28 cellular contexts compared by ENCODE assay signal in the genomic region with DNA sequence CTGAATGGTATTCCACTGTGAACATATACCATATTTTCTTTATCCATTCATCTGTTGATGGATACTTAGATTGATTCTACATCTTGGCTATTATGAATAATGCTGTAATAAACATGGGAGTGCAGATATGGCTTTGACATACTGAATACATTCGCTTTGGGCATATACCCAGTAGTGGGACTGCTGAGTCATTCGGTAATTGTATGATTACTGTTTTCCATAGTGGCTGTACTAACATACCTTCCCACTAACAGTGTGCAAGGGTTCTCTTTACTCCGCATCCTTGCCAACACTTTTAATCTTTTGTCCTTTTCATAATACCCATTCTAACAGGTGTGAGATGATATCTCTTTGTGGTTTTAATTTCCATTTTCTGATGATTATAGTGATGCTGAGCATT.
"Had no signal": no experiment of that assay in that cellular context is flagged by ENCODE, and none has a peak within 500 bp of the region (broad histone marks: within the 10 kb centered on the region; RNA-seq: fewer than 3 reads in every experiment).

No MANE protein-coding gene starts in this region.

- H3K27me3 Mint-ChIP-seq: activated B cell treated with CpG ODN at 0.5 μM for 24 hours; activated naive CD8-positive, alpha-beta T cell treated with anti-CD3 and anti-CD28 coated beads, Interleukin-2, amount 10 ng/mL, durations not matched to agents 7 days and 5 days; dendritic cell treated with granulocyte-macrophage colony-stimulating factor and Interleukin-4, amounts not matched to agents 40 ng/mL and 50 ng/mL, for 4 days had no signal

- ATAC-seq: esophagus mucosa, SK-N-SH treated with all-trans-retinoic acid at 6 μM for 48 hours, T-helper 17 cell had no signal

- H3K27ac Mint-ChIP-seq: activated B cell treated with CpG ODN at 0.5 μM for 24 hours; activated CD4-positive, alpha-beta T cell treated with anti-CD3 and anti-CD28 coated beads, Interleukin-2, amount 10 ng/mL, durations not matched to agents 7 days and 5 days; activated naive CD8-positive, alpha-beta T cell treated with anti-CD3 and anti-CD28 coated beads, Interleukin-2, amount 10 ng/mL, durations not matched to agents 7 days and 5 days; activated T-helper 1 cell treated with anti-CD3 and anti-CD28 coated beads, Interleukin-12 subunit alpha, Interleukin-12 subunit beta, Interleukin-2, Interleukin-4 antibody, amounts not matched to agents 30 ng/mL and 10 ng/mL and 1 ng/mL, durations not matched to agents 14 hours and 24 hours and 36 hours; dendritic cell treated with granulocyte-macrophage colony-stimulating factor and Interleukin-4, amounts not matched to agents 40 ng/mL and 50 ng/mL, for 4 days; endodermal cell; T-helper 17 cell; T-helper 2 cell treated with Interferon-gamma antibody and Interleukin-4, amounts not matched to agents 5 μg/mL and 100 μg/mL, for 36 hours had no signal

- H3K4me3 Mint-ChIP-seq: activated B cell treated with CpG ODN at 0.5 μM for 24 hours; activated CD4-positive, alpha-beta T cell treated with anti-CD3 and anti-CD28 coated beads, Interleukin-2, amount 10 ng/mL, durations not matched to agents 7 days and 5 days; activated naive CD8-positive, alpha-beta T cell treated with anti-CD3 and anti-CD28 coated beads, Interleukin-2, amount 10 ng/mL, durations not matched to agents 7 days and 5 days; activated T-cell treated with anti-CD3 and anti-CD28 coated beads, Interleukin-2, amount 50 U/mL, for 4 hours; activated T-helper 1 cell treated with anti-CD3 and anti-CD28 coated beads, Interleukin-12 subunit alpha, Interleukin-12 subunit beta, Interleukin-2, Interleukin-4 antibody, amounts not matched to agents 30 ng/mL and 10 ng/mL and 1 ng/mL, durations not matched to agents 14 hours and 24 hours and 36 hours; central memory CD8-positive, alpha-beta T cell; dendritic cell treated with granulocyte-macrophage colony-stimulating factor and Interleukin-4, amounts not matched to agents 40 ng/mL and 50 ng/mL, for 4 days; endodermal cell; T-helper 17 cell; T-helper 2 cell treated with Interferon-gamma antibody and Interleukin-4, amounts not matched to agents 5 μg/mL and 100 μg/mL, for 36 hours had no signal

- H3K4me1 Mint-ChIP-seq: activated naive CD8-positive, alpha-beta T cell treated with anti-CD3 and anti-CD28 coated beads, Interleukin-2, amount 10 ng/mL, durations not matched to agents 7 days and 5 days; central memory CD8-positive, alpha-beta T cell had no signal

- DNase-seq: activated B cell treated with CpG ODN at 0.5 μM for 24 hours; activated CD4-positive, alpha-beta T cell treated with anti-CD3 and anti-CD28 coated beads for 4 hours; activated CD4-positive, alpha-beta T cell treated with anti-CD3 and anti-CD28 coated beads, Interleukin-2, amount 10 ng/mL, durations not matched to agents 7 days and 5 days; activated CD4-positive, alpha-beta T cell treated with anti-CD3 and anti-CD28 coated beads, Interleukin-2, amount 50 U/mL, for 4 hours; activated CD8-positive, alpha-beta memory T cell treated with anti-CD3 and anti-CD28 coated beads, Interleukin-2, amount 50 U/mL, for 48 hours; activated gamma-delta T cell; activated naive CD4-positive, alpha-beta T cell; activated naive CD4-positive, alpha-beta T cell treated with anti-CD3 and anti-CD28 coated beads, Interleukin-2, amount 50 U/mL, for 16 hours; activated naive CD8-positive, alpha-beta T cell treated with anti-CD3 and anti-CD28 coated beads, Interleukin-2, amount 10 ng/mL, durations not matched to agents 7 days and 5 days; activated T-cell treated with anti-CD3 and anti-CD28 coated beads for 4 hours; activated T-cell treated with anti-CD3 and anti-CD28 coated beads, Interleukin-2, amount 50 U/mL, for 4 hours; amniotic stem cell; anterior cingulate cortex; brain microvascular endothelial cell; dorsolateral prefrontal cortex; effector memory CD4-positive, alpha-beta T cell; endodermal cell; foreskin fibroblast; head of caudate nucleus; T-helper 17 cell; T1000; WERI-Rb-1 had no signal
